2 cellular contexts compared by ENCODE assay signal in genomic region chr5:111453290-111453689, GRCh38.
TF ChIP-seq lines count a peak whose summit lies in the region.

No MANE protein-coding gene starts in this region.

TF ChIP-seq in IMR-90, 13 proteins besides CTCF, POLR2A, EP300 and RAD21 (continued from another document):
- TF ChIP-seq ELK1 (IDR thresholded peaks at IDR 0.05; ENCODE audit: borderline replicate concordance, low read depth, low read length) (no peak), RFX5 (IDR thresholded peaks at IDR 0.05; ENCODE audit: low read depth, low read length) (no peak), MAZ (IDR thresholded peaks at IDR 0.05; ENCODE audit: borderline replicate concordance, low read depth, low read length) (no peak), CEBPB (IDR thresholded peaks at IDR 0.05; ENCODE audit: low read depth, low read length) (no peak), MAFK (IDR thresholded peaks at IDR 0.05; ENCODE audit: low read depth, low read length) (no peak), BHLHE40 (IDR thresholded peaks at IDR 0.05; ENCODE audit: low read depth, low read length) (no peak), USF2 (IDR thresholded peaks at IDR 0.05; ENCODE audit: low read depth, low read length) (no peak), NFE2L2 (IDR thresholded peaks at IDR 0.05; ENCODE audit: low read depth, low read length) (no peak)

TF ChIP-seq in neural cell, 6 proteins besides CTCF, POLR2A, EP300 and RAD21:
- TF ChIP-seq REST (IDR thresholded peaks at IDR 0.05; ENCODE audit: borderline replicate concordance) = no peak
- TF ChIP-seq TAF1 (IDR thresholded peaks at IDR 0.05; ENCODE audit: low read depth) = no peak
- TF ChIP-seq MXI1 (conservative IDR thresholded peaks at IDR 0.05; ENCODE audit: poor library complexity, severe bottlenecking) = no peak
- no peak for TF ChIP-seq SMC3 (conservative IDR thresholded peaks at IDR 0.05; ENCODE audit: poor library complexity)
- TF ChIP-seq POLR2AphosphoS5 (IDR thresholded peaks at IDR 0.05) = no peak
- TF ChIP-seq EZH2 (IDR thresholded peaks at IDR 0.05; ENCODE audit: borderline replicate concordance, insufficient read depth, low read length, poor library complexity, severe bottlenecking) = no peak
TF ChIP-seq in neural cell: peak in this region for 0.
